In the genomic region with DNA sequence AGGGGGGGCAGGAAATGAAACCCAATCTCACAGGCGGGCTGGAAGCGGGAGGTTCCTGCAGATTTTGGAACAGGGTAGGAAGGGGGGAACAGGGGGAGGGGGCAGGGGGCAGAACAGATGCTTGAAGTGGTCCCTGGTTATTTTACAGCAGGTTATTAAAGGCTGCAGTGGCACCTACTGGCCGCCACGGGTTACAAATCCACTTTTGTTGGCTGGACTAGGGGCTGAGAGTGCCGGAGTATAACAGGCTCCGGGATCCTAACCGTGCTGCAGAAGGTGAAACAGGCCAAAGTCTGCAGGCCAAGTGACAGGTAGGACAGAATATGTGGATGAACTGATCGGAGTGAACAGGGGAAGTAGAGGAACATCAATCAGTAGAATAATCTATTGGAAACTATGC, we compare ENCODE assay signal across 8 cellular contexts. TPM values are rescaled to one million over a fixed set of nuclear protein-coding genes. Genes with fewer than 3 reads are reported as not detected.
DNase-seq lines count a peak whose midpoint lies in the region; ATAC-seq, FAIRE-seq and TF ChIP-seq lines count a peak whose summit lies in the region.

No MANE protein-coding gene starts in this region.

- TF ChIP-seq CTCF in GM12874 (IDR thresholded peaks at IDR 0.05; ENCODE audit: insufficient read depth, low read depth, low read length) (peak; percentile 53), astrocyte of the spinal cord (IDR thresholded peaks at IDR 0.05; ENCODE audit: low read depth, low read length) (peak; percentile 61), HepG2 (CRISPR knock-in tag; IDR thresholded peaks at IDR 0.05) (peak; percentile 65)

- H3K9me3 ChIP-seq in HepG2 (ENCODE audit: low read length), result no peaks in the 10 kb centered on the region

- peaks cover 15 to 76% of the 10 kb centered on the region in 2 experiments; a peak in 4 of 5 replicates for H3K27me3 ChIP-seq in HepG2 (ENCODE audit: control insufficient read depth in 1 of 2, insufficient read depth in 2 of 2, low read length in 2 of 2)

- intact Hi-C loops in HepG2 (cut with micrococcal nuclease; ENCODE audit: unreplicated experiment), result loop anchor here (1.0 to 2.0 kb wide), 4 partner anchors 30 to 453 kb away; no protein-coding TSS in a partner anchor

- 5% methylated on average over 8 of the region's 8 CpGs for WGBS in HepG2 (ENCODE audit: low lambda C conversion rate)

- no peak overlapping the region for H3K27ac ChIP-seq in HepG2 (ENCODE audit: extremely low read length, insufficient read depth, low read length)

- H3K4me1 ChIP-seq in HepG2 (ENCODE audit: insufficient read depth, low read length), result peaks cover 32% of the 10 kb centered on the region

- H3K4me2 ChIP-seq in HepG2 (ENCODE audit: low read depth, low read length), result no peak overlapping the region

- CTCF ChIA-PET in HepG2 (lab: Yijun Ruan, JAX; ENCODE audit: low intra/inter-chr PET ratio, low total read pairs), result interaction anchor here (0.6 to 2.7 kb wide), 5 partner anchors 8 to 225 kb away, joined by 3 to 18 read pairs (median 5); no protein-coding TSS in a partner anchor

- H3K36me3 ChIP-seq in HepG2 (replicated peaks in 1 of 2; ENCODE audit: control insufficient read depth in 1 of 2, insufficient read depth in 2 of 2, low read length in 2 of 2), result no peaks in the 10 kb centered on the region

- ATAC-seq in HepG2 (peak; percentile 75), GM18858 (IDR thresholded peaks at IDR 0.05; ENCODE audit: unreplicated experiment) (no peak)

- POLR2A ChIA-PET in HepG2 (lab: Yijun Ruan, JAX), result interaction anchor here (1.5 kb wide), 1 partner anchor 194 kb away, joined by 4 read pairs; the partner anchor contains the start of genes SIAE and SPA17

- no peaks in the 10 kb centered on the region for H4K20me1 ChIP-seq in HepG2 (ENCODE audit: insufficient read depth, low read length)

- no peak overlapping the region for H2AFZ ChIP-seq in HepG2 (ENCODE audit: low read length)

- in situ Hi-C loops in astrocyte of the spinal cord (cut with HindIII; ENCODE audit: low sequenced_read_pairs) (no loop called here), HepG2 (cut with HindIII; ENCODE audit: extremely low pct_ligation_motif_present, low pct_unique_long_range_greater_than_20kb) (loop anchor here (10.0 kb wide), 3 partner anchors 193 to 463 kb away; partner anchors contain the start of genes SIAE and SPA17)

- H3K79me2 ChIP-seq in HepG2 (ENCODE audit: insufficient read depth, low read length), result no peaks in the 10 kb centered on the region

- FAIRE-seq in HepG2 (lab: Jason Lieb, UNC), result peak; percentile 60

- 0 out of 2 replicates have a peak, but pooled peaks have one; percentile 22 for TF ChIP-seq RAD21 in HepG2 (CRISPR knock-in tag; IDR thresholded peaks at IDR 0.05)

- H3K4me3 ChIP-seq in astrocyte of the spinal cord (ENCODE audit: low read depth, low read length), result no peak overlapping the region
- no peak overlapping the region for H3K4me3 ChIP-seq in HepG2 (replicated peaks in 1 of 3; ENCODE audit: insufficient read depth in 1 of 3, low read depth in 2 of 3, low read length in 3 of 3)

- no peak for TF ChIP-seq EP300 in HepG2 (IDR thresholded peaks at IDR 0.05; ENCODE audit: low read depth in 2 of 2, low read length in 2 of 2)
- TF ChIP-seq EP300 in HepG2 (CRISPR knock-in tag; IDR thresholded peaks at IDR 0.05; ENCODE audit: borderline replicate concordance), result no peak

- TF ChIP-seq POLR2A in HepG2 (IDR thresholded peaks at IDR 0.05; ENCODE audit: insufficient read depth in 1 of 2, low read depth in 2 of 2, low read length in 2 of 2), result no peak

- DNase-seq in Ammon's horn (ENCODE audit: low spot score), result peak; percentile 32
- peak; percentile 28 for DNase-seq in M059J (ENCODE audit: low read depth)
- DNase-seq in astrocyte of the spinal cord (ENCODE audit: low read depth, low spot score), result peak; percentile 33
- peak; percentile 25 for DNase-seq in HepG2 (ENCODE audit: low spot score)
- no peak for DNase-seq in putamen (ENCODE audit: low spot score)
- DNase-seq in activated CD4-positive, alpha-beta T cell treated with anti-CD3 and anti-CD28 coated beads for 4 hours, result no peak

- BruUV-seq in HepG2 (replicated peaks; lab: Mats Ljungman, UMichigan), result no TSS peak

- H3K9ac ChIP-seq in HepG2 (ENCODE audit: insufficient read depth, low read depth, low read length), result no peak overlapping the region

RNA-seq across cellular contexts. Expression of gene ROBO3, which starts 2.5 kb away (rescaled TPM):
- 2.7 and 7.0 TPM in 2 replicates for total RNA-seq in M059J (2014; rRNA removed; shearing (Covaris generic))
- total RNA-seq in HepG2 (2016; rRNA removed; fragmentation: Illumina TruSeq; extraction: Trizol), result 0.07 TPM in 1 of 2 replicates, not detected in the other
- not detected in 2 replicates for total RNA-seq in HepG2 (2016; cell fraction: cytosol; rRNA removed; fragmentation: Illumina TruSeq; extraction: Trizol; ENCODE audit: low read depth)
- 0.28 TPM in 1 of 2 replicates, not detected in the other for total RNA-seq in HepG2 (2016; cell fraction: insoluble cytoplasmic fraction; rRNA removed; fragmentation: Illumina TruSeq; extraction: Trizol)
- total RNA-seq in HepG2 (2016; cell fraction: membrane; rRNA removed; fragmentation: Illumina TruSeq; extraction: Trizol), result 0.24 and 0.25 TPM in 2 replicates
- total RNA-seq in HepG2 (2016; cell fraction: nucleus; rRNA removed; fragmentation: Illumina TruSeq; extraction: Trizol), result 0.44 and 0.96 TPM in 2 replicates
- polyA plus RNA-seq in HepG2 (2011; rRNA removed), result 2.2 and 2.4 TPM in 2 replicates
- 0.49 and 2.1 TPM in 2 replicates for polyA plus RNA-seq in HepG2 (2011; cell fraction: cytosol; rRNA removed)
- 10.4 and 24.0 TPM in 2 replicates for polyA plus RNA-seq in HepG2 (2011; cell fraction: nucleus; rRNA removed)
- 2.3 and 3.0 TPM in 2 replicates for polyA plus RNA-seq in HepG2 (2012)
- 0.10 and 0.23 TPM in 2 replicates for polyA plus RNA-seq in HepG2 (2016; cell fraction: cytosol; fragmentation: Illumina TruSeq; extraction: Trizol; ENCODE audit: low read depth)
- polyA plus RNA-seq in HepG2 (2016; cell fraction: insoluble cytoplasmic fraction; fragmentation: Illumina TruSeq; extraction: Trizol; ENCODE audit: low read depth), result 0.28 TPM in 1 of 2 replicates, not detected in the other
- 0.50 TPM in 1 of 2 replicates, not detected in the other for polyA plus RNA-seq in HepG2 (2016; cell fraction: membrane; fragmentation: Illumina TruSeq; extraction: Trizol; ENCODE audit: low read depth)
- polyA plus RNA-seq in HepG2 (2016; cell fraction: nucleus; fragmentation: Illumina TruSeq; extraction: Trizol; ENCODE audit: insufficient read depth, low read depth), result 0.48 and 0.88 TPM in 2 replicates
- polyA minus RNA-seq in HepG2 (2011; rRNA and poly(A)+ RNA removed; ENCODE audit: low replicate concordance), result 1.2 TPM in 1 of 2 replicates, not detected in the other
- polyA minus RNA-seq in HepG2 (2011; cell fraction: cytosol; rRNA and poly(A)+ RNA removed), result not detected in 2 replicates
- 1.2 and 1.7 TPM in 2 replicates for polyA minus RNA-seq in HepG2 (2011; cell fraction: nucleus; rRNA and poly(A)+ RNA removed)

RNA-seq across cellular contexts. Expression of gene ROBO4, which starts 30.0 kb away (rescaled TPM):
- 0.20 and 0.99 TPM in 2 replicates for total RNA-seq in M059J (2014; rRNA removed; shearing (Covaris generic))
- 0.07 TPM in 1 of 2 replicates, not detected in the other for total RNA-seq in HepG2 (2016; rRNA removed; fragmentation: Illumina TruSeq; extraction: Trizol)
- total RNA-seq in HepG2 (2016; cell fraction: cytosol; rRNA removed; fragmentation: Illumina TruSeq; extraction: Trizol; ENCODE audit: low read depth), result not detected in 2 replicates
- total RNA-seq in HepG2 (2016; cell fraction: insoluble cytoplasmic fraction; rRNA removed; fragmentation: Illumina TruSeq; extraction: Trizol), result not detected in 2 replicates
- not detected in 2 replicates for total RNA-seq in HepG2 (2016; cell fraction: membrane; rRNA removed; fragmentation: Illumina TruSeq; extraction: Trizol)
- not detected in 2 replicates for total RNA-seq in HepG2 (2016; cell fraction: nucleus; rRNA removed; fragmentation: Illumina TruSeq; extraction: Trizol)
- polyA plus RNA-seq in HepG2 (2011; rRNA removed), result 0.47 and 1.1 TPM in 2 replicates
- 0.21 and 0.60 TPM in 2 replicates for polyA plus RNA-seq in HepG2 (2011; cell fraction: cytosol; rRNA removed)
- 4.1 and 9.2 TPM in 2 replicates for polyA plus RNA-seq in HepG2 (2011; cell fraction: nucleus; rRNA removed)
- polyA plus RNA-seq in HepG2 (2012), result 2.2 and 2.4 TPM in 2 replicates
- polyA plus RNA-seq in HepG2 (2016; cell fraction: cytosol; fragmentation: Illumina TruSeq; extraction: Trizol; ENCODE audit: low read depth), result not detected in 2 replicates
- polyA plus RNA-seq in HepG2 (2016; cell fraction: insoluble cytoplasmic fraction; fragmentation: Illumina TruSeq; extraction: Trizol; ENCODE audit: low read depth), result not detected in 2 replicates
- polyA plus RNA-seq in HepG2 (2016; cell fraction: membrane; fragmentation: Illumina TruSeq; extraction: Trizol; ENCODE audit: low read depth), result not detected in 2 replicates
- polyA plus RNA-seq in HepG2 (2016; cell fraction: nucleus; fragmentation: Illumina TruSeq; extraction: Trizol; ENCODE audit: insufficient read depth, low read depth), result 0.51 and 0.55 TPM in 2 replicates
- 6.3 TPM in 1 of 2 replicates, not detected in the other for polyA minus RNA-seq in HepG2 (2011; rRNA and poly(A)+ RNA removed; ENCODE audit: low replicate concordance)
- 2.1 and 2.7 TPM in 2 replicates for polyA minus RNA-seq in HepG2 (2011; cell fraction: cytosol; rRNA and poly(A)+ RNA removed)
- 3.7 and 7.2 TPM in 2 replicates for polyA minus RNA-seq in HepG2 (2011; cell fraction: nucleus; rRNA and poly(A)+ RNA removed)

RNA-seq across cellular contexts. Expression of gene HEPN1, which starts 51.4 kb away (rescaled TPM):
- not detected in 2 replicates for total RNA-seq in M059J (2014; rRNA removed; shearing (Covaris generic))
- total RNA-seq in HepG2 (2016; rRNA removed; fragmentation: Illumina TruSeq; extraction: Trizol), result not detected in 2 replicates
- total RNA-seq in HepG2 (2016; cell fraction: cytosol; rRNA removed; fragmentation: Illumina TruSeq; extraction: Trizol; ENCODE audit: low read depth), result not detected in 2 replicates
- not detected in 2 replicates for total RNA-seq in HepG2 (2016; cell fraction: insoluble cytoplasmic fraction; rRNA removed; fragmentation: Illumina TruSeq; extraction: Trizol)
- not detected in 2 replicates for total RNA-seq in HepG2 (2016; cell fraction: membrane; rRNA removed; fragmentation: Illumina TruSeq; extraction: Trizol)
- not detected in 2 replicates for total RNA-seq in HepG2 (2016; cell fraction: nucleus; rRNA removed; fragmentation: Illumina TruSeq; extraction: Trizol)
- not detected in 2 replicates for polyA plus RNA-seq in HepG2 (2011; rRNA removed)
- polyA plus RNA-seq in HepG2 (2011; cell fraction: cytosol; rRNA removed), result not detected in 2 replicates
- polyA plus RNA-seq in HepG2 (2011; cell fraction: nucleus; rRNA removed), result not detected in 2 replicates
- 34.1 and 38.2 TPM in 2 replicates for polyA plus RNA-seq in HepG2 (2012)
- not detected in 2 replicates for polyA plus RNA-seq in HepG2 (2016; cell fraction: cytosol; fragmentation: Illumina TruSeq; extraction: Trizol; ENCODE audit: low read depth)
- polyA plus RNA-seq in HepG2 (2016; cell fraction: insoluble cytoplasmic fraction; fragmentation: Illumina TruSeq; extraction: Trizol; ENCODE audit: low read depth), result not detected in 2 replicates
- polyA plus RNA-seq in HepG2 (2016; cell fraction: membrane; fragmentation: Illumina TruSeq; extraction: Trizol; ENCODE audit: low read depth), result not detected in 2 replicates
- polyA plus RNA-seq in HepG2 (2016; cell fraction: nucleus; fragmentation: Illumina TruSeq; extraction: Trizol; ENCODE audit: insufficient read depth, low read depth), result not detected in 2 replicates
- polyA minus RNA-seq in HepG2 (2011; rRNA and poly(A)+ RNA removed; ENCODE audit: low replicate concordance), result not detected in 2 replicates
- 0.70 TPM in 1 of 2 replicates, not detected in the other for polyA minus RNA-seq in HepG2 (2011; cell fraction: cytosol; rRNA and poly(A)+ RNA removed)
- polyA minus RNA-seq in HepG2 (2011; cell fraction: nucleus; rRNA and poly(A)+ RNA removed), result 0.26 TPM in 1 of 2 replicates, not detected in the other

Comparison
In these comparisons a context has a peak if more than half of its experiments do, and no peak if none do; other contexts are left out.
1. DNase-seq: peak in Ammon's horn (single experiment), M059J (single experiment), astrocyte of the spinal cord (single experiment) and HepG2 (single experiment); none in putamen (single experiment) and activated CD4-positive, alpha-beta T cell treated with anti-CD3 and anti-CD28 coated beads for 4 hours (0 of 2).
2. Peak in every context shown above with its lines, with median percentiles within 50 percentile points of each other: CTCF ChIP-seq.